In genomic region chr1:185864889-185865288, GRCh38 we compare ENCODE assay signal across 16 cellular contexts.
DNase-seq lines count a peak whose midpoint lies in the region; FAIRE-seq and TF ChIP-seq lines count a peak whose summit lies in the region.
"Had no signal": no experiment of that assay in that cellular context is flagged by ENCODE, and none has a peak within 500 bp of the region (broad histone marks: within the 10 kb centered on the region; RNA-seq: fewer than 3 reads in every experiment).

No MANE protein-coding gene starts in this region.

- no peak overlapping the region for H4K91ac ChIP-seq in mesenchymal stem cell (ENCODE audit: low read length)

- no peak overlapping the region for H3K4me3 Mint-ChIP-seq in chondrocyte (ENCODE audit: unreplicated experiment)
- H3K4me3 Mint-ChIP-seq: CD8-positive, alpha-beta memory T cell; memory B cell had no signal

- no peak overlapping the region for H3K27ac Mint-ChIP-seq in chondrocyte (ENCODE audit: unreplicated experiment)
- H3K27ac Mint-ChIP-seq: CD8-positive, alpha-beta memory T cell; memory B cell had no signal

- BruUV-seq in PC-9 (replicated peaks; lab: Mats Ljungman, UMichigan): no TSS peak

- no peak overlapping the region for H3K23ac ChIP-seq in mesenchymal stem cell (ENCODE audit: low read length in 2 of 2)

- WGBS in mesenchymal stem cell: 14% methylated on average over 2 of the region's 2 CpGs

- H3K79me1 ChIP-seq in mesenchymal stem cell (replicated peaks; ENCODE audit: low read length, poor library complexity, severe bottlenecking): no peaks in the 10 kb centered on the region

- no peak overlapping the region for H2BK15ac ChIP-seq in mesenchymal stem cell (ENCODE audit: low read depth, poor library complexity, severe bottlenecking)

- peak overlapping the region; percentile 83 for H3K9ac ChIP-seq in mesenchymal stem cell (ENCODE audit: low read length)

- no peaks in the 10 kb centered on the region for H3K36me3 ChIP-seq in PC-9 (ENCODE audit: low read depth)
- peaks cover 0 to 20% of the 10 kb centered on the region in 2 experiments for H3K36me3 ChIP-seq in mesenchymal stem cell (ENCODE audit: control insufficient read depth in 1 of 2, insufficient read depth in 2 of 2, low read depth in 1 of 2, low read length in 2 of 2)
- H3K36me3 ChIP-seq: cardiac muscle cell, prostate gland, tibial artery had no signal

- peaks cover 14% of the 10 kb centered on the region for H3K36me3 Mint-ChIP-seq in chondrocyte (ENCODE audit: low read depth)
- H3K36me3 Mint-ChIP-seq: CD8-positive, alpha-beta memory T cell; memory B cell had no signal

- H2AFZ ChIP-seq in PC-9 (peak overlapping the region; percentile 32; the same call in 1 of the 2 replicates), mesenchymal stem cell (ENCODE audit: low read depth, low read length) (no peak overlapping the region)

- in situ Hi-C loops in G401 (cut with HindIII; ENCODE audit: low sequenced_read_pairs): no loop called here

- H3K9me2 ChIP-seq in PC-9 (ENCODE audit: insufficient read depth): peaks cover 7% of the 10 kb centered on the region; the same call in 1 of the 2 replicates

- TF ChIP-seq POLR2A in GM12892 (IDR thresholded peaks at IDR 0.05; ENCODE audit: low read depth, low read length): no peak

- peaks cover 59% of the 10 kb centered on the region for H3K4me1 Mint-ChIP-seq in chondrocyte (ENCODE audit: low read depth)
- H3K4me1 Mint-ChIP-seq: CD8-positive, alpha-beta memory T cell; memory B cell had no signal

- POLR2A ChIA-PET in PC-9 (lab: Charles Lee; ENCODE audit: unreplicated experiment): no interaction called here

- intact Hi-C loops in PC-9 (cut with micrococcal nuclease; ENCODE audit: unreplicated experiment): no loop called here

- H3K4me2 ChIP-seq in PC-9 (no peak overlapping the region), mesenchymal stem cell (ENCODE audit: low read length, poor library complexity, severe bottlenecking) (no peak overlapping the region)

- peak overlapping the region; percentile 68 for H2AK5ac ChIP-seq in mesenchymal stem cell (ENCODE audit: low read length, severe bottlenecking)

- H3K27me3 ChIP-seq in PC-9 (ENCODE audit: insufficient read depth, low read depth) (no peaks in the 10 kb centered on the region), mesenchymal stem cell (ENCODE audit: control insufficient read depth in 1 of 2, insufficient read depth in 1 of 2, low read length in 2 of 2) (no peaks in the 10 kb centered on the region)
- H3K27me3 ChIP-seq: cardiac muscle cell, tibial artery had no signal

- peaks cover 7% of the 10 kb centered on the region; the same call in 1 of the 2 replicates for H3K4me1 ChIP-seq in PC-9 (replicated peaks; ENCODE audit: insufficient read depth)
- H3K4me1 ChIP-seq in mesenchymal stem cell (ENCODE audit: control insufficient read depth, insufficient read depth, low read depth, low read length): peaks cover 1% of the 10 kb centered on the region
- H3K4me1 ChIP-seq: prostate gland had no signal

- H3K9me3 ChIP-seq in PC-9 (ENCODE audit: insufficient read depth, low read depth) (no peaks in the 10 kb centered on the region; the same call in 1 of the 2 replicates), mesenchymal stem cell (ENCODE audit: control insufficient read depth, low read length) (no peaks in the 10 kb centered on the region)
- H3K9me3 ChIP-seq: prostate gland, tibial artery had no signal

- no peak overlapping the region for H3K4me3 ChIP-seq in PC-9
- H3K4me3 ChIP-seq in mesenchymal stem cell (ENCODE audit: insufficient read depth in 1 of 2, low read depth in 1 of 2, low read length in 2 of 2): no peak overlapping the region
- H3K4me3 ChIP-seq: cardiac muscle cell, prostate gland, tibial artery had no signal

- H3K4ac ChIP-seq in mesenchymal stem cell (ENCODE audit: low read depth in 1 of 2, low read length in 2 of 2): no peak overlapping the region

- TF ChIP-seq CTCF in D721Med (IDR thresholded peaks at IDR 0.05; ENCODE audit: insufficient read depth, missing control alignments) (no peak), PC-9 (conservative IDR thresholded peaks at IDR 0.05) (no peak), chondrocyte (IDR thresholded peaks at IDR 0.05) (no peak)

- DNase-seq in D721Med (ENCODE audit: insufficient read length, low spot score): no peak
- no peak for DNase-seq in PC-9
- DNase-seq in dedifferentiated amniotic fluid mesenchymal stem cell (ENCODE audit: extremely low spot score): peak; percentile 47
- DNase-seq in mesenchymal stem cell: peak; percentile 49
- no peak for DNase-seq in NCI-H774 (lab: John Stamatoyannopoulos, UW)
- DNase-seq in chondrocyte (ENCODE audit: low spot score): no peak
- no peak for DNase-seq in G401 (ENCODE audit: low spot score)
- no peak for DNase-seq in GM12892 (ENCODE audit: insufficient read length)
- DNase-seq: CD8-positive, alpha-beta memory T cell; glutamatergic neuron; NCI-H1436 treated with DMSO at 0.1 percent for 48 hours; tibial artery had no signal

- H3K79me2 ChIP-seq in PC-9 (ENCODE audit: low read depth): no peaks in the 10 kb centered on the region

- no peak overlapping the region for H3K27ac ChIP-seq in PC-9
- peak overlapping the region; percentile 79 for H3K27ac ChIP-seq in mesenchymal stem cell (ENCODE audit: low read length, poor library complexity, severe bottlenecking)
- H3K27ac ChIP-seq: cardiac muscle cell, prostate gland had no signal

- H3K27me3 Mint-ChIP-seq in chondrocyte (ENCODE audit: low read depth): no peaks in the 10 kb centered on the region

- no peaks in the 10 kb centered on the region for H3K9me3 Mint-ChIP-seq in chondrocyte (ENCODE audit: low read depth)

- CTCF ChIA-PET in PC-9 (lab: Charles Lee): no interaction called here

- no peak overlapping the region for H2BK12ac ChIP-seq in mesenchymal stem cell (ENCODE audit: low read length in 2 of 2)

- H3K18ac ChIP-seq in mesenchymal stem cell (ENCODE audit: low read depth in 1 of 2, low read length in 2 of 2): peak overlapping the region in 1 of 2 experiments; percentile 43

- H3F3A ChIP-seq in PC-9 (ENCODE audit: insufficient read depth, low read depth): no peaks in the 10 kb centered on the region

- H2BK5ac ChIP-seq in mesenchymal stem cell (ENCODE audit: low read depth, low read length, poor library complexity, severe bottlenecking): no peak overlapping the region

- H2BK120ac ChIP-seq in mesenchymal stem cell (ENCODE audit: low read depth, low read length): no peak overlapping the region

- no peak overlapping the region for H4K8ac ChIP-seq in mesenchymal stem cell (ENCODE audit: low read length)

- H3K14ac ChIP-seq in mesenchymal stem cell (ENCODE audit: low read length in 2 of 2): no peak overlapping the region

- H4K20me1 ChIP-seq in PC-9 (ENCODE audit: insufficient read depth): no peaks in the 10 kb centered on the region

- FAIRE-seq in D721Med (lab: Jason Lieb, UNC) (peak; percentile 87), GM12892 (lab: Jason Lieb, UNC) (no peak)
- FAIRE-seq: TTC549 had no signal

Comparison
In these comparisons a context has a peak if more than half of its experiments do, and no peak if none do; other contexts are left out.
1. DNase-seq: peak in dedifferentiated amniotic fluid mesenchymal stem cell (single experiment) and mesenchymal stem cell (single experiment); none in D721Med (single experiment), PC-9 (0 of 2), NCI-H774 (single experiment), chondrocyte (single experiment), G401 (single experiment) and GM12892 (single experiment).